36 cellular contexts compared by ENCODE assay signal in genomic region chr6:122775975-122776374, GRCh38. TPM values are rescaled to one million over a fixed set of nuclear protein-coding genes. Genes with fewer than 3 reads are reported as not detected.
"Had no signal": no experiment of that assay in that cellular context is flagged by ENCODE, and none has a peak within 500 bp of the region (broad histone marks: within the 10 kb centered on the region; RNA-seq: fewer than 3 reads in every experiment).

No MANE protein-coding gene starts in this region.

- H3K27ac Mint-ChIP-seq: naive thymus-derived CD8-positive, alpha-beta T cell; natural killer cell treated with Interleukin-12 subunit alpha and Interleukin-12 subunit beta and Interleukin-15 and Interleukin-18, amount 100 ng/mL, for 72 hours; nephron progenitor cell; stimulated activated memory B cell treated with anti-CD40 and anti-IgM and Interleukin-4, amounts not matched to agents 10 μg/mL and 1 μg/mL and 100 μg/mL, for 72 hours; stimulated activated naive CD8-positive, alpha-beta T cell treated with anti-CD3 and anti-CD28 coated beads, Interleukin-15, amount 100 ng/mL, for 72 hours; type B pancreatic cell had no signal

- H3K27me3 Mint-ChIP-seq: type B pancreatic cell had no signal

- H3K27me3 ChIP-seq: pancreas, right atrium auricular region, suprapubic skin, testis, tibial artery, transverse colon, upper lobe of right lung, uterus had no signal

- H3K4me1 ChIP-seq: pancreas, prostate gland, right atrium auricular region, testis, tibial artery, uterus had no signal

- H3K9me3 Mint-ChIP-seq: nephron progenitor cell, neural crest cell had no signal

- H3K27ac ChIP-seq: neutrophil, pancreas, prostate gland, right atrium auricular region, skin epidermis, spleen, suprapubic skin, testis, tibial artery, transverse colon, upper lobe of right lung, uterus had no signal

- ATAC-seq: naive thymus-derived CD8-positive, alpha-beta T cell; natural killer cell treated with Interleukin-12 subunit alpha and Interleukin-12 subunit beta and Interleukin-15 and Interleukin-18, amount 100 ng/mL, for 72 hours; pancreas; sciatic nerve; stimulated activated memory B cell treated with anti-CD40 and anti-IgM and Interleukin-4, amounts not matched to agents 10 μg/mL and 1 μg/mL and 100 μg/mL, for 72 hours; stimulated activated naive CD8-positive, alpha-beta T cell treated with anti-CD3 and anti-CD28 coated beads, Interleukin-15, amount 100 ng/mL, for 72 hours; stimulated activated naive CD8-positive, alpha-beta T cell treated with anti-CD3 and anti-CD28 coated beads, Interleukin-15, Interleukin-2, amounts not matched to agents 100 U/mL and 50 U/mL, for 24 hours; upper lobe of right lung had no signal

- FAIRE-seq: pancreas had no signal

- DNase-seq: naive thymus-derived CD8-positive, alpha-beta T cell; nephron progenitor cell; nucleus accumbens; pancreas; retina; spleen; stimulated activated CD4-positive, alpha-beta T cell treated with anti-CD3 and anti-CD28 coated beads, Interleukin-12 subunit alpha, Interleukin-12 subunit beta, amount 100 ng/mL, for 4 hours; stimulated activated CD4-positive, alpha-beta T cell treated with anti-CD3 and anti-CD28 coated beads, Interleukin-1b, Interleukin-23, amount 100 ng/mL, for 48 hours; stimulated activated CD4-positive, alpha-beta T cell treated with anti-CD3 and anti-CD28 coated beads, Interleukin-4, amount 100 ng/mL, for 1 hour; stimulated activated CD4-positive, alpha-beta T cell treated with anti-CD3 and anti-CD28 coated beads, Interleukin-4, amount 100 ng/mL, for 4 hours; stimulated activated CD8-positive, alpha-beta memory T cell treated with anti-CD3 and anti-CD28 coated beads, Interleukin-4, amount 100 ng/mL, for 48 hours; stimulated activated naive CD4-positive, alpha-beta T cell; stimulated activated naive CD8-positive, alpha-beta T cell treated with anti-CD3 and anti-CD28 coated beads, Interleukin-15, amount 100 ng/mL, for 72 hours; stimulated activated naive CD8-positive, alpha-beta T cell treated with anti-CD3 and anti-CD28 coated beads, Interleukin-15, Interleukin-2, amounts not matched to agents 100 U/mL and 50 U/mL, for 24 hours; substantia nigra; testis; tibial artery; transverse colon; upper lobe of right lung; uterus had no signal

- H3K36me3 ChIP-seq: neutrophil, pancreas, prostate gland, right atrium auricular region, spleen, suprapubic skin, tibial artery, transverse colon, upper lobe of right lung, uterus had no signal

- H3K4me2 ChIP-seq: smooth muscle cell had no signal

- H3K36me3 Mint-ChIP-seq: naive thymus-derived CD8-positive, alpha-beta T cell; natural killer cell treated with Interleukin-12 subunit alpha and Interleukin-12 subunit beta and Interleukin-15 and Interleukin-18, amount 100 ng/mL, for 72 hours; stimulated activated memory B cell treated with anti-CD40 and anti-IgM and Interleukin-4, amounts not matched to agents 10 μg/mL and 1 μg/mL and 100 μg/mL, for 72 hours; type B pancreatic cell had no signal

- H3K4me1 Mint-ChIP-seq: naive thymus-derived CD8-positive, alpha-beta T cell; stimulated activated memory B cell treated with anti-CD40 and anti-IgM and Interleukin-4, amounts not matched to agents 10 μg/mL and 1 μg/mL and 100 μg/mL, for 72 hours; stimulated activated naive CD8-positive, alpha-beta T cell treated with anti-CD3 and anti-CD28 coated beads, Interleukin-15, amount 100 ng/mL, for 72 hours had no signal

- H3K9me3 ChIP-seq: neutrophil, pancreas, prostate gland, right atrium auricular region, spleen, suprapubic skin, testis, tibial artery, transverse colon, upper lobe of right lung, uterus had no signal

- H3K4me3 Mint-ChIP-seq: naive thymus-derived CD8-positive, alpha-beta T cell; natural killer cell treated with Interleukin-12 subunit alpha and Interleukin-12 subunit beta and Interleukin-15 and Interleukin-18, amount 100 ng/mL, for 72 hours; nephron progenitor cell; neural crest cell; stimulated activated memory B cell treated with anti-CD40 and anti-IgM and Interleukin-4, amounts not matched to agents 10 μg/mL and 1 μg/mL and 100 μg/mL, for 72 hours; stimulated activated naive CD8-positive, alpha-beta T cell treated with anti-CD3 and anti-CD28 coated beads, Interleukin-15, amount 100 ng/mL, for 72 hours; type B pancreatic cell had no signal

- H3K4me3 ChIP-seq: pancreas, prostate gland, right atrium auricular region, skin epidermis, smooth muscle cell, spleen, suprapubic skin, testis, tibial artery, transverse colon, upper lobe of right lung, uterus had no signal

RNA-seq across cellular contexts. Expression of gene FABP7, which starts 3.5 kb away (rescaled TPM):
- total RNA-seq: naive thymus-derived CD8-positive, alpha-beta T cell; natural killer cell treated with Interleukin-12 subunit alpha and Interleukin-12 subunit beta and Interleukin-15 and Interleukin-18, amount 100 ng/mL, for 72 hours; omental fat pad; osteocyte; pancreas; posterior vena cava; prostate gland; pulmonary artery endothelial cell; sciatic nerve; smooth muscle cell; spleen; testis; upper lobe of right lung had no signal
- polyA plus RNA-seq: naive thymus-derived CD8-positive, alpha-beta T cell; pancreas; smooth muscle cell; urinary bladder had no signal

RNA-seq across cellular contexts. Expression of gene SMPDL3A, which starts 13.1 kb away (rescaled TPM):
- polyA plus RNA-seq: naive thymus-derived CD8-positive, alpha-beta T cell had no signal
